Comparison of ENCODE assay signal across 17 cellular contexts in the genomic region with DNA sequence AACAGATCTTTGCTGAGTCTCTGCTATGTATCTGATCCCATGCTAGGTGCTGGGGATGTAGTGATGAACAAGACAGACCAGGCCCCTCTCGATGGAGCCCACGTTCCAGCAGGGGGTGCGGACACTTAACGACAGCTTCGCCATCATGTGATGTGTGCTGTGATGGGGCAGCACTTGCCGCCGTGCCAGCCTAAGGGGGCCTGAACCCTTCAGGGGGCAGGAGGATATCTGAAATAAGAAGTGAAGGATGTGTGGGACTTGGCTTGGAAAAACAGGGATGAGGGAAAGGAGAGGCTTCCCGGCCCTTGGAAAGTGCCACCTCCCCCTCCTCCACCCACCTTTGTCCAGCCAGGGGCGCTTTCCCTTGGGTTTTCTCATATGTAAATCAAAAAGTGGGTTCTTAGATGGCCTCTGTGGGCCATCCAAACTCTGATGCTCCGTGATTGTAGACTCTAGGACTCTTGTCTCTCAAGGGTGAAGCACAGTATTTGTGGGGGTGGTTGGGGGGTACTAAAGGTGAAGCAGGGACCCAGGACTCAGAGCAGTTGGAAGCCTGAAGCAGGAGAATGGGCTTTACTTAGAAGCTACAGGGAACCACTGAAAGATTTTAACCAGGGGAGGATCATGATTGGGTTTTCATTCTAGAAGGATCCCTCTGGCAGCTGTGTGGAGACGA. TPM values are rescaled to one million over a fixed set of nuclear protein-coding genes. Genes with fewer than 3 reads are reported as not detected.
DNase-seq lines count a peak whose midpoint lies in the region; ATAC-seq and TF ChIP-seq lines count a peak whose summit lies in the region.
"Had no signal": no experiment of that assay in that cellular context is flagged by ENCODE, and none has a peak within 500 bp of the region (broad histone marks: within the 10 kb centered on the region; RNA-seq: fewer than 3 reads in every experiment).

No MANE protein-coding gene starts in this region.

- no peak for TF ChIP-seq CTCF in DND-41 (IDR thresholded peaks at IDR 0.05; ENCODE audit: borderline replicate concordance, extremely low read depth, low read length, poor library complexity, severe bottlenecking)
- no peak for TF ChIP-seq CTCF in H9 (conservative IDR thresholded peaks at IDR 0.05)
- TF ChIP-seq CTCF in neural progenitor cell (IDR thresholded peaks at IDR 0.05), result no peak
- no peak for TF ChIP-seq CTCF in heart right ventricle (IDR thresholded peaks at IDR 0.05)

- H3K18ac ChIP-seq in H9 (ENCODE audit: insufficient read length, low read depth, low read length), result peak overlapping the region; percentile 52

- peaks cover 28% of the 10 kb centered on the region for H3F3A ChIP-seq in neural progenitor cell (ENCODE audit: low read depth)

- no peak overlapping the region for H3K14ac ChIP-seq in H9 (ENCODE audit: insufficient read depth, low read length)

- H4K91ac ChIP-seq in H9 (ENCODE audit: insufficient read length, low read depth, low read length), result no peak overlapping the region

- no peak overlapping the region for H3T11ph ChIP-seq in H9 (ENCODE audit: low read length)

- no peak overlapping the region for H2BK5ac ChIP-seq in H9 (ENCODE audit: insufficient read length, low read length)

- H3K36me3 Mint-ChIP-seq in H9 (ENCODE audit: insufficient read depth in 1 of 3, low read depth in 3 of 3), result peaks cover 0 to 3% (median 2%) of the 10 kb centered on the region in 3 experiments; a peak in 3 of 7 replicates
- peaks cover 3% of the 10 kb centered on the region for H3K36me3 Mint-ChIP-seq in activated T-helper 17 cell treated with anti-CD3 and anti-CD28 coated beads, Interleukin-2, amount 50 U/mL, for 72 hours (ENCODE audit: low read depth)
- H3K36me3 Mint-ChIP-seq in neural progenitor cell, result no peaks in the 10 kb centered on the region

- no peak overlapping the region for H2BK120ac ChIP-seq in H9 (ENCODE audit: low read depth, low read length, poor library complexity, severe bottlenecking)

- H3K27me3 Mint-ChIP-seq in H9 (ENCODE audit: low read depth) (peaks cover 88% of the 10 kb centered on the region), neural progenitor cell (ENCODE audit: insufficient read depth, low read depth) (peaks cover 50% of the 10 kb centered on the region)
- H3K27me3 Mint-ChIP-seq in activated T-helper 17 cell treated with anti-CD3 and anti-CD28 coated beads, Interleukin-2, amount 50 U/mL, for 72 hours, result peaks cover 55% of the 10 kb centered on the region

- WGBS in H9 (ENCODE audit: extremely low coverage, insufficient read length, low lambda C conversion rate), result no CpG with 5 or more reads among the region's 11 CpGs
- WGBS in heart right ventricle, 2 donors, result 56 to 59% methylated on average over 11 of the region's 11 CpGs

- H3K36me3 ChIP-seq in DND-41 (ENCODE audit: insufficient read depth, low read length) (no peaks in the 10 kb centered on the region), neural progenitor cell (no peaks in the 10 kb centered on the region), heart right ventricle (no peaks in the 10 kb centered on the region)
- H3K36me3 ChIP-seq: esophagus squamous epithelium, thoracic aorta had no signal

- intact Hi-C loops in heart right ventricle (cut with DNase I), result loop anchor here (1.0 to 10.0 kb wide), 12 partner anchors 47 to 432 kb away; a partner anchor contains a TSS

- H3K27ac Mint-ChIP-seq in H9 (no peak overlapping the region; a peak in 1 of 7 replicates), neural progenitor cell (no peak overlapping the region)
- H3K27ac Mint-ChIP-seq in activated T-helper 17 cell treated with anti-CD3 and anti-CD28 coated beads, Interleukin-2, amount 50 U/mL, for 72 hours, result no peak overlapping the region
- H3K27ac Mint-ChIP-seq: stimulated activated naive B cell treated with anti-CD40 and anti-IgM and Interleukin-4, amounts not matched to agents 10 μg/mL and 1 μg/mL and 100 μg/mL, for 72 hours had no signal

- H3K4me3 Mint-ChIP-seq in H9 (no peak overlapping the region; a peak in 1 of 5 replicates), neural progenitor cell (no peak overlapping the region)
- peak overlapping the region; percentile 19 for H3K4me3 Mint-ChIP-seq in activated T-helper 17 cell treated with anti-CD3 and anti-CD28 coated beads, Interleukin-2, amount 50 U/mL, for 72 hours
- H3K4me3 Mint-ChIP-seq: central memory CD8-positive, alpha-beta T cell; stimulated activated naive B cell treated with anti-CD40 and anti-IgM and Interleukin-4, amounts not matched to agents 10 μg/mL and 1 μg/mL and 100 μg/mL, for 72 hours had no signal

- H3K9ac ChIP-seq in DND-41 (ENCODE audit: low read depth, low read length) (no peak overlapping the region), H9 (ENCODE audit: extremely low read depth, insufficient read length, low read length) (no peak overlapping the region), neural progenitor cell (no peak overlapping the region)

- H3K4ac ChIP-seq in H9 (ENCODE audit: low read depth, low read length), result no peak overlapping the region

- no peak overlapping the region for H3K56ac ChIP-seq in H9 (ENCODE audit: insufficient read length, low read depth, low read length)

- no peak for DNase-seq in DND-41
- peak; percentile 35 for DNase-seq in H9
- no peak for DNase-seq in neural progenitor cell (ENCODE audit: low spot score)
- no peak for DNase-seq in heart right ventricle
- no peak for DNase-seq in medulla oblongata (ENCODE audit: extremely low spot score)
- DNase-seq in GM19238 (ENCODE audit: insufficient read length, low spot score), result no peak
- DNase-seq: esophagus squamous epithelium had no signal

- peaks cover 11% of the 10 kb centered on the region for H3K23me2 ChIP-seq in H9 (ENCODE audit: insufficient read length, low read depth, low read length, poor library complexity, severe bottlenecking)

- H3K9me3 Mint-ChIP-seq in H9 (peaks cover 6 to 9% of the 10 kb centered on the region in 2 experiments; a peak in 3 of 5 replicates), neural progenitor cell (no peaks in the 10 kb centered on the region)
- H3K9me3 Mint-ChIP-seq in activated T-helper 17 cell treated with anti-CD3 and anti-CD28 coated beads, Interleukin-2, amount 50 U/mL, for 72 hours, result no peaks in the 10 kb centered on the region
- H3K9me3 Mint-ChIP-seq: central memory CD8-positive, alpha-beta T cell; stimulated activated naive B cell treated with anti-CD40 and anti-IgM and Interleukin-4, amounts not matched to agents 10 μg/mL and 1 μg/mL and 100 μg/mL, for 72 hours had no signal

- H3K4me1 ChIP-seq in DND-41 (ENCODE audit: insufficient read depth, low read length) (peaks cover 25% of the 10 kb centered on the region), H9 (ENCODE audit: insufficient read depth, low read length) (no peaks in the 10 kb centered on the region), neural progenitor cell (peaks cover 6% of the 10 kb centered on the region), heart right ventricle (peaks cover 7 to 27% (median 21%) of the 10 kb centered on the region in 9 donors)

- H4K8ac ChIP-seq in H9 (replicated peaks; ENCODE audit: insufficient read length, low read depth, low read length), result no peak overlapping the region

- H3K79me1 ChIP-seq in H9 (ENCODE audit: insufficient read depth, low read depth, low read length, poor library complexity, severe bottlenecking), result no peaks in the 10 kb centered on the region

- H3K4me3 ChIP-seq in DND-41 (ENCODE audit: low read depth in 1 of 2, low read length in 2 of 2), result no peak overlapping the region; a peak in 1 of 4 replicates
- H3K4me3 ChIP-seq in neural progenitor cell, result no peak overlapping the region
- no peak overlapping the region for H3K4me3 ChIP-seq in heart right ventricle
- H3K4me3 ChIP-seq: esophagus squamous epithelium, thoracic aorta had no signal

- H2BK12ac ChIP-seq in H9 (ENCODE audit: insufficient read length, low read depth, low read length), result no peak overlapping the region

- H3K27me3 ChIP-seq in DND-41 (ENCODE audit: insufficient read depth, low read length, poor library complexity) (peaks cover 42% of the 10 kb centered on the region), H9 (ENCODE audit: insufficient read depth, low read length) (peaks cover 38% of the 10 kb centered on the region), neural progenitor cell (peaks cover 92% of the 10 kb centered on the region), heart right ventricle (peaks cover 24 to 97% (median 96%) of the 10 kb centered on the region in 7 donors)

- peak overlapping the region; percentile 88 for H2AFZ ChIP-seq in DND-41 (ENCODE audit: low read depth, low read length)
- peak overlapping the region; percentile 2 for H2AFZ ChIP-seq in H9 (ENCODE audit: low read length)
- peak overlapping the region; percentile 93 for H2AFZ ChIP-seq in neural progenitor cell (replicated peaks)

- no peaks in the 10 kb centered on the region for H3K79me2 ChIP-seq in DND-41 (ENCODE audit: insufficient read depth, low read length)
- no peaks in the 10 kb centered on the region for H3K79me2 ChIP-seq in H9 (ENCODE audit: insufficient read depth, low read length)
- H3K79me2 ChIP-seq in neural progenitor cell (ENCODE audit: low read depth), result no peaks in the 10 kb centered on the region

- 0 out of 2 replicates have a peak, but pooled peaks cover 5% of the 10 kb centered on the region for H4K20me1 ChIP-seq in DND-41 (ENCODE audit: insufficient read depth, low read length)
- peaks cover 5% of the 10 kb centered on the region for H4K20me1 ChIP-seq in H9 (ENCODE audit: control insufficient read depth, insufficient read depth, insufficient read length)
- no peaks in the 10 kb centered on the region for H4K20me1 ChIP-seq in neural progenitor cell (ENCODE audit: low read depth)

- no peaks in the 10 kb centered on the region for H3K9me3 ChIP-seq in DND-41 (ENCODE audit: insufficient read depth, low read length, severe bottlenecking)
- H3K9me3 ChIP-seq in H9 (ENCODE audit: control insufficient read depth, low read depth, low read length), result no peaks in the 10 kb centered on the region
- H3K9me3 ChIP-seq in neural progenitor cell (ENCODE audit: low read depth), result no peaks in the 10 kb centered on the region
- H3K9me3 ChIP-seq in heart right ventricle, result no peaks in the 10 kb centered on the region
- H3K9me3 ChIP-seq: esophagus squamous epithelium, thoracic aorta had no signal

- H3K4me1 Mint-ChIP-seq in H9 (peaks cover 28 to 29% of the 10 kb centered on the region in 2 experiments), neural progenitor cell (peaks cover 20% of the 10 kb centered on the region)
- peaks cover 14% of the 10 kb centered on the region for H3K4me1 Mint-ChIP-seq in activated T-helper 17 cell treated with anti-CD3 and anti-CD28 coated beads, Interleukin-2, amount 50 U/mL, for 72 hours

- H4K5ac ChIP-seq in H9 (ENCODE audit: insufficient read length, low read depth, low read length), result no peak overlapping the region

- H3K27ac ChIP-seq in DND-41 (ENCODE audit: low read length), result no peak overlapping the region
- H3K27ac ChIP-seq in H9 (ENCODE audit: insufficient read length, low read depth, low read length), result no peak overlapping the region
- H3K27ac ChIP-seq in neural progenitor cell, result no peak overlapping the region
- no peak overlapping the region for H3K27ac ChIP-seq in heart right ventricle
- H3K27ac ChIP-seq: esophagus squamous epithelium, RWPE1, thoracic aorta had no signal

- H2BK20ac ChIP-seq in H9 (ENCODE audit: low read depth, low read length, poor library complexity, severe bottlenecking), result no peak overlapping the region

- no peak overlapping the region for H3K23ac ChIP-seq in H9 (ENCODE audit: insufficient read length, low read depth, low read length)

- H2AK5ac ChIP-seq in H9 (ENCODE audit: insufficient read length, low read length), result no peak overlapping the region

- 0 out of 2 replicates have a peak overlapping the region, but pooled peaks have one; percentile 54 for H3K4me2 ChIP-seq in DND-41 (ENCODE audit: insufficient read depth, low read length)
- H3K4me2 ChIP-seq in H9 (ENCODE audit: insufficient read depth, insufficient read length, low read length), result no peak overlapping the region
- H3K4me2 ChIP-seq in neural progenitor cell, result no peak overlapping the region

- ATAC-seq in DND-41 (ENCODE audit: insufficient read depth, low read depth) (no peak), heart right ventricle (no peak), HG03457 (IDR thresholded peaks at IDR 0.05; ENCODE audit: unreplicated experiment) (no peak)
- no peak for ATAC-seq in activated T-helper 17 cell treated with anti-CD3 and anti-CD28 coated beads, Interleukin-2, amount 50 U/mL, for 72 hours (replicated peaks)

- no peak overlapping the region for H2BK15ac ChIP-seq in H9 (ENCODE audit: low read depth, low read length)

RNA-seq across cellular contexts. Expression of a gene that starts 4.0 kb away (rescaled TPM):
- total RNA-seq in H9 (2021), result 1.1 and 1.2 TPM in 2 replicates
- total RNA-seq in activated T-helper 17 cell treated with anti-CD3 and anti-CD28 coated beads, Interleukin-2, amount 50 U/mL, for 72 hours, result not detected
- total RNA-seq in neural progenitor cell (ENCODE audit: low replicate concordance), result 0.04 and 0.87 TPM in 2 replicates
- under 1 TPM in 2 of 10 donors, not detected in 8; 0.11 to 0.23 TPM for total RNA-seq in heart right ventricle
- under 1 TPM in 1 of 2 donors, not detected in 1; 0.03 TPM for polyA plus RNA-seq in heart right ventricle
- total RNA-seq: glomerular endothelial cell, IMR-90, left ventricle myocardium superior had no signal
- polyA plus RNA-seq: IMR-90 had no signal

RNA-seq across cellular contexts. Expression of a gene that starts 30.0 kb away (rescaled TPM):
- total RNA-seq in H9 (2021), result 1.7 and 2.5 TPM in 2 replicates
- total RNA-seq in activated T-helper 17 cell treated with anti-CD3 and anti-CD28 coated beads, Interleukin-2, amount 50 U/mL, for 72 hours, result under 1 TPM; 0.39 to 0.61 TPM
- 0.53 TPM in 1 of 2 replicates, not detected in the other for total RNA-seq in neural progenitor cell (ENCODE audit: low replicate concordance)
- total RNA-seq in heart right ventricle, result under 1 TPM in 1 of 10 donors, not detected in 9; 0.26 TPM
- under 1 TPM in 1 of 2 donors, not detected in 1; 0.03 TPM for polyA plus RNA-seq in heart right ventricle
- total RNA-seq: glomerular endothelial cell, IMR-90, left ventricle myocardium superior, sciatic nerve, thoracic aorta had no signal
- polyA plus RNA-seq: IMR-90 had no signal

RNA-seq across cellular contexts. Expression of a gene that starts 56.9 kb away (rescaled TPM):
- 22.5 and 22.7 TPM in 2 replicates for total RNA-seq in H9 (2021)
- total RNA-seq in activated T-helper 17 cell treated with anti-CD3 and anti-CD28 coated beads, Interleukin-2, amount 50 U/mL, for 72 hours, result 10 to 100 TPM in 1 of 2 donors, 1 to 10 TPM in 1; 5.3 to 22.2 TPM
- 7.7 and 11.9 TPM in 2 replicates for total RNA-seq in neural progenitor cell (ENCODE audit: low replicate concordance)
- total RNA-seq in heart right ventricle, result 10 to 100 TPM; 12.5 to 44.2 (median 22.5) TPM
- polyA plus RNA-seq in heart right ventricle, result 10 to 100 TPM; 26.1 to 39.9 TPM

Comparison
In these comparisons a context has a peak if more than half of its experiments do, and no peak if none do; other contexts are left out.
1. H2AFZ ChIP-seq: peak in every context shown above with its lines; median percentile 93 in neural progenitor cell; 88 in DND-41; 2 in H9.